ENCODE assay signal across 34 cellular contexts in the genomic region with DNA sequence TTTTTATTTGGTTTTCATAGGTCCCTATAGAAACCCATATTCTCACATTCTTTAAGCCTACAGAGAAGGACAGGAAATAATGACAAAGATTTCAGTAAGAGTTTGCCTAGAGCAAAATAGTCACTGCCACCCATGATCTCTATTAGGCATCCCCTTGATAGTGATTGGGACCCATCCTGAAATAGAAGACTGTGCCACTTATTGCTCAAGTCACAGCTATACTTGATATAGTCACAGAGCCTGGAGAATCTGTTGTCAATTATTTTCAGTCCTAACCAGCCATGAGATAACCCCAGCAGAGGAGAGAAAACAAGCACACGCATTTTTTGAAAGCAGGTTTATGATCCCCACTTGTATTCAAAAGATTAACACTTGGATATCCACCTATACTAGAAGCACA. TPM values are rescaled to one million over a fixed set of nuclear protein-coding genes. Genes with fewer than 3 reads are reported as not detected.
"Had no signal": no experiment of that assay in that cellular context is flagged by ENCODE, and none has a peak within 500 bp of the region (broad histone marks: within the 10 kb centered on the region; RNA-seq: fewer than 3 reads in every experiment).

No MANE protein-coding gene starts in this region.

- H3K27ac ChIP-seq: brain microvascular endothelial cell, esophagus muscularis mucosa, foreskin keratinocyte, gastrocnemius medialis had no signal

- H3K9me3 ChIP-seq: esophagus muscularis mucosa, gastrocnemius medialis, heart right ventricle had no signal

- H3K4me1 Mint-ChIP-seq: activated CD4-positive, alpha-beta memory T cell treated with anti-CD3 and anti-CD28 coated beads, Interleukin-2, amount 10 ng/mL, durations not matched to agents 7 days and 5 days; activated CD4-positive, alpha-beta T cell treated with anti-CD3 and anti-CD28 coated beads, Interleukin-2, amount 10 ng/mL, durations not matched to agents 7 days and 5 days; activated T-helper 17 cell treated with anti-CD3 and anti-CD28 coated beads, Interleukin-2, amount 50 U/mL, for 72 hours; T-helper 17 cell had no signal

- ATAC-seq: activated T-cell treated with anti-CD3 and anti-CD28 coated beads, Interleukin-2, amount 50 U/mL, for 4 hours; activated T-helper 17 cell treated with anti-CD3 and anti-CD28 coated beads, Interleukin-2, amount 50 U/mL, for 72 hours; effector memory CD8-positive, alpha-beta T cell; foreskin keratinocyte; gastrocnemius medialis; T-helper 17 cell had no signal

- H3K36me3 Mint-ChIP-seq: activated naive CD8-positive, alpha-beta T cell had no signal

- DNase-seq: activated CD4-positive, alpha-beta memory T cell treated with anti-CD3 and anti-CD28 coated beads, Interleukin-2, amount 10 ng/mL, durations not matched to agents 7 days and 5 days; activated CD4-positive, alpha-beta T cell treated with anti-CD3 and anti-CD28 coated beads for 1 hour; activated CD4-positive, alpha-beta T cell treated with anti-CD3 and anti-CD28 coated beads for 4 hours; activated CD4-positive, alpha-beta T cell treated with anti-CD3 and anti-CD28 coated beads, Interleukin-2, amount 10 ng/mL, durations not matched to agents 7 days and 5 days; activated CD4-positive, alpha-beta T cell treated with anti-CD3 and anti-CD28 coated beads, Interleukin-2, amount 50 U/mL, for 4 hours; activated CD8-positive, alpha-beta memory T cell treated with anti-CD3 and anti-CD28 coated beads for 24 hours; activated effector memory CD4-positive, alpha-beta T cell treated with Interleukin-2 at 50 U/mL for 16 hours; activated gamma-delta T cell treated with Interleukin-2 at 50 U/mL for 16 hours; activated naive CD4-positive, alpha-beta T cell treated with anti-CD3 and anti-CD28 coated beads, Interleukin-2, amount 50 U/mL, for 16 hours; activated naive CD4-positive, alpha-beta T cell treated with Interleukin-2 at 50 U/mL for 16 hours; activated T-cell treated with anti-CD3 and anti-CD28 coated beads, Interleukin-2, amount 50 U/mL, for 4 hours; amniotic stem cell; anterior cingulate cortex; brain microvascular endothelial cell; caudate nucleus; cortex of kidney; dermis blood vessel endothelial cell; effector CD4-positive, alpha-beta T cell; effector memory CD8-positive, alpha-beta T cell; erythroblast; foreskin keratinocyte; gastrocnemius medialis; glutamatergic neuron; heart right ventricle; T-helper 1 cell; T-helper 17 cell; T1000 had no signal

- FAIRE-seq: astrocyte, bronchial epithelial cell, colon had no signal

- H3K36me3 ChIP-seq: brain microvascular endothelial cell, esophagus muscularis mucosa, gastrocnemius medialis, heart right ventricle had no signal

- H3K27ac Mint-ChIP-seq: activated CD4-positive, alpha-beta memory T cell treated with anti-CD3 and anti-CD28 coated beads, Interleukin-2, amount 10 ng/mL, durations not matched to agents 7 days and 5 days; activated CD4-positive, alpha-beta T cell treated with anti-CD3 and anti-CD28 coated beads, Interleukin-2, amount 10 ng/mL, durations not matched to agents 7 days and 5 days; activated naive CD8-positive, alpha-beta T cell; activated T-helper 17 cell treated with anti-CD3 and anti-CD28 coated beads, Interleukin-2, amount 50 U/mL, for 72 hours; effector memory CD8-positive, alpha-beta T cell; T-helper 17 cell; T-helper 2 cell treated with Interferon-gamma antibody and Interleukin-4, amounts not matched to agents 5 μg/mL and 100 μg/mL, for 36 hours had no signal

- H3K4me3 Mint-ChIP-seq: activated CD4-positive, alpha-beta memory T cell treated with anti-CD3 and anti-CD28 coated beads, Interleukin-2, amount 10 ng/mL, durations not matched to agents 7 days and 5 days; activated CD4-positive, alpha-beta T cell treated with anti-CD3 and anti-CD28 coated beads, Interleukin-2, amount 10 ng/mL, durations not matched to agents 7 days and 5 days; activated naive CD8-positive, alpha-beta T cell; activated T-cell treated with anti-CD3 and anti-CD28 coated beads, Interleukin-2, amount 50 U/mL, for 4 hours; activated T-helper 17 cell treated with anti-CD3 and anti-CD28 coated beads, Interleukin-2, amount 50 U/mL, for 72 hours; effector memory CD8-positive, alpha-beta T cell; T-helper 17 cell; T-helper 2 cell treated with Interferon-gamma antibody and Interleukin-4, amounts not matched to agents 5 μg/mL and 100 μg/mL, for 36 hours had no signal

- H3K27me3 ChIP-seq: brain microvascular endothelial cell, gastrocnemius medialis had no signal

- H3K4me1 ChIP-seq: esophagus muscularis mucosa, foreskin keratinocyte had no signal

- H3K4me3 ChIP-seq: esophagus muscularis mucosa, gastrocnemius medialis, heart right ventricle had no signal

- H3K9me3 Mint-ChIP-seq: activated CD4-positive, alpha-beta memory T cell treated with anti-CD3 and anti-CD28 coated beads, Interleukin-2, amount 10 ng/mL, durations not matched to agents 7 days and 5 days; activated CD4-positive, alpha-beta T cell treated with anti-CD3 and anti-CD28 coated beads, Interleukin-2, amount 10 ng/mL, durations not matched to agents 7 days and 5 days; activated T-cell treated with anti-CD3 and anti-CD28 coated beads, Interleukin-2, amount 50 U/mL, for 4 hours; activated T-helper 17 cell treated with anti-CD3 and anti-CD28 coated beads, Interleukin-2, amount 50 U/mL, for 72 hours; effector memory CD8-positive, alpha-beta T cell; T-helper 2 cell treated with Interferon-gamma antibody and Interleukin-4, amounts not matched to agents 5 μg/mL and 100 μg/mL, for 36 hours had no signal

RNA-seq across cellular contexts. Expression of a gene that starts 8.2 kb away (rescaled TPM):
- total RNA-seq: activated CD4-positive, alpha-beta memory T cell treated with anti-CD3 and anti-CD28 coated beads, Interleukin-2, amount 10 ng/mL, durations not matched to agents 7 days and 5 days; activated CD4-positive, alpha-beta T cell treated with anti-CD3 and anti-CD28 coated beads, Interleukin-2, amount 10 ng/mL, durations not matched to agents 7 days and 5 days; activated T-cell treated with anti-CD3 and anti-CD28 coated beads, Interleukin-2, amount 50 U/mL, for 4 hours; activated T-helper 17 cell treated with anti-CD3 and anti-CD28 coated beads, Interleukin-2, amount 50 U/mL, for 72 hours; foreskin keratinocyte; T-helper 17 cell had no signal
- polyA plus RNA-seq: foreskin keratinocyte had no signal
